Comparison of ENCODE assay signal across 10 cellular contexts in genomic region chr9:128916204-128916603, GRCh38. TPM values are rescaled to one million over a fixed set of nuclear protein-coding genes. Genes with fewer than 3 reads are reported as not detected.
DNase-seq lines count a peak whose midpoint lies in the region; ATAC-seq, FAIRE-seq and TF ChIP-seq lines count a peak whose summit lies in the region.
"Had no signal": no experiment of that assay in that cellular context is flagged by ENCODE, and none has a peak within 500 bp of the region (broad histone marks: within the 10 kb centered on the region; RNA-seq: fewer than 3 reads in every experiment).

No MANE protein-coding gene starts in this region.

- H3K36me3 Mint-ChIP-seq in nephron progenitor cell (ENCODE audit: low read depth) (peaks cover 26% of the 10 kb centered on the region), Caco-2 (ENCODE audit: insufficient read depth, unreplicated experiment) (peaks cover 44% of the 10 kb centered on the region)

- ATAC-seq in Panc1 = 0 out of 2 replicates have a peak, but pooled peaks have one; percentile 10
- no peak for ATAC-seq in mucosa of descending colon
- ATAC-seq in GM21381 (IDR thresholded peaks at IDR 0.05; ENCODE audit: unreplicated experiment) = no peak

- H3K27ac ChIP-seq in Panc1 (ENCODE audit: low read length) (no peak overlapping the region), endothelial cell of umbilical vein (ENCODE audit: insufficient read depth, low read depth, low read length) (peak overlapping the region; percentile 30), mucosa of rectum (ENCODE audit: low read depth in 2 of 2, low read length in 2 of 2) (peak overlapping the region; percentile 48 to 73), tibial artery (peak overlapping the region; percentile 91 to 95)

- no peak overlapping the region for H2AFZ ChIP-seq in endothelial cell of umbilical vein (ENCODE audit: low read depth, low read length)

- no peak for FAIRE-seq in endothelial cell of umbilical vein (lab: Jason Lieb, UNC)
- FAIRE-seq: GM12891 had no signal

- H3K4me2 ChIP-seq in endothelial cell of umbilical vein (ENCODE audit: insufficient read depth, low read length) = no peak overlapping the region

- H3K36me3 ChIP-seq in Panc1 (ENCODE audit: control insufficient read depth, insufficient read depth, low read length) (no peaks in the 10 kb centered on the region), endothelial cell of umbilical vein (ENCODE audit: control insufficient read depth in 2 of 2, extremely low read depth in 1 of 2, insufficient read depth in 2 of 2, low read length in 2 of 2) (peaks cover 15 to 23% of the 10 kb centered on the region in 2 experiments), mucosa of rectum (ENCODE audit: control insufficient read depth in 2 of 2, insufficient read depth in 2 of 2, low read length in 2 of 2) (peaks cover 10 to 11% of the 10 kb centered on the region in 2 donors), tibial artery (peaks cover 15 to 37% (median 23%) of the 10 kb centered on the region in 3 donors), mucosa of descending colon (ENCODE audit: low read depth) (no peaks in the 10 kb centered on the region), Caco-2 (ENCODE audit: control insufficient read depth, insufficient read depth, low read length) (no peaks in the 10 kb centered on the region; the same call in 1 of the 2 replicates)

- H3K9me3 Mint-ChIP-seq in nephron progenitor cell (no peaks in the 10 kb centered on the region), Caco-2 (ENCODE audit: unreplicated experiment) (no peaks in the 10 kb centered on the region)

- peaks cover 40% of the 10 kb centered on the region for H3K4me1 Mint-ChIP-seq in nephron progenitor cell
- H3K4me1 Mint-ChIP-seq in Caco-2 (ENCODE audit: low read depth, unreplicated experiment) = peaks cover 23% of the 10 kb centered on the region

- no peak overlapping the region for H3K9ac ChIP-seq in endothelial cell of umbilical vein (replicated peaks; ENCODE audit: extremely low read depth, insufficient read depth, low read length)
- H3K9ac ChIP-seq in mucosa of rectum (ENCODE audit: low read depth in 1 of 2, low read length in 2 of 2) = no peak overlapping the region

- CTCF ChIA-PET in Panc1 (lab: Charles Lee) (interaction anchor here (0.9 kb wide), 1 partner anchor 53 kb away, joined by 3 read pairs; no protein-coding TSS in a partner anchor), endothelial cell of umbilical vein (lab: Charles Lee) (interaction anchor here (0.7 to 1.8 kb wide), 4 partner anchors 11 to 54 kb away, joined by 4 to 5 read pairs (median 4); no protein-coding TSS in a partner anchor), Caco-2 (lab: Charles Lee) (no interaction called here)

- intact Hi-C loops in Panc1 (cut with micrococcal nuclease; ENCODE audit: unreplicated experiment) (no loop called here), endothelial cell of umbilical vein (cut with micrococcal nuclease) (no loop called here), tibial artery (cut with DNase I; ENCODE audit: low total_unique reads) (no loop called here), mucosa of descending colon (cut with DNase I, micrococcal nuclease) (no loop called here), Caco-2 (cut with micrococcal nuclease; ENCODE audit: unreplicated experiment) (no loop called here)

- in situ Hi-C loops in Panc1 (cut with HindIII; ENCODE audit: low pct_unique_long_range_greater_than_20kb, low sequenced_read_pairs) = no loop called here

- H3K79me2 ChIP-seq in endothelial cell of umbilical vein (ENCODE audit: control insufficient read depth, insufficient read depth, low read length) = peaks cover 39% of the 10 kb centered on the region

- BruUV-seq in Panc1 (replicated peaks; lab: Mats Ljungman, UMichigan) (no TSS peak), endothelial cell of umbilical vein (replicated peaks; lab: Mats Ljungman, UMichigan) (no TSS peak), Caco-2 (replicated peaks; lab: Mats Ljungman, UMichigan) (no TSS peak)

- H3K9me3 ChIP-seq in Panc1 (ENCODE audit: control insufficient read depth, insufficient read depth, low read depth, low read length) (no peaks in the 10 kb centered on the region), endothelial cell of umbilical vein (replicated peaks; ENCODE audit: control insufficient read depth, insufficient read depth, low read length) (no peaks in the 10 kb centered on the region), mucosa of rectum (ENCODE audit: control insufficient read depth in 2 of 2, low read length in 2 of 2) (no peaks in the 10 kb centered on the region), tibial artery (no peaks in the 10 kb centered on the region), mucosa of descending colon (no peaks in the 10 kb centered on the region), Caco-2 (no peaks in the 10 kb centered on the region)

- H3K4me3 Mint-ChIP-seq in nephron progenitor cell (no peak overlapping the region), Caco-2 (ENCODE audit: unreplicated experiment) (no peak overlapping the region)

- H3K9me1 ChIP-seq in endothelial cell of umbilical vein (replicated peaks; ENCODE audit: control insufficient read depth, extremely low read depth, insufficient read depth, low read length) = no peaks in the 10 kb centered on the region

- POLR2A ChIA-PET in Panc1 (lab: Charles Lee) = no interaction called here
- POLR2A ChIA-PET in endothelial cell of umbilical vein (lab: Charles Lee) = no interaction called here
- POLR2A ChIA-PET in Caco-2 (lab: Charles Lee) = interaction anchor here (0.5 kb wide), 1 partner anchor 33 kb away, joined by 6 read pairs; no protein-coding TSS in a partner anchor

- peaks cover 3% of the 10 kb centered on the region for H3K27me3 Mint-ChIP-seq in nephron progenitor cell (ENCODE audit: low read depth, poor library complexity)
- H3K27me3 Mint-ChIP-seq in Caco-2 (ENCODE audit: insufficient read depth, unreplicated experiment) = no peaks in the 10 kb centered on the region

- TF ChIP-seq POLR2A in endothelial cell of umbilical vein (IDR thresholded peaks at IDR 0.05; ENCODE audit: low read depth, low read length) = no peak

- H3K4me3 ChIP-seq in Panc1 (ENCODE audit: low read depth in 2 of 2, low read length in 2 of 2) = no peak overlapping the region
- H3K4me3 ChIP-seq in endothelial cell of umbilical vein (replicated peaks in 1 of 3; ENCODE audit: insufficient read depth in 1 of 3, low read depth in 1 of 3, low read length in 3 of 3) = no peak overlapping the region
- H3K4me3 ChIP-seq in mucosa of rectum (ENCODE audit: low read length in 2 of 2) = no peak overlapping the region
- peak overlapping the region in 1 of 2 donors; percentile 16 for H3K4me3 ChIP-seq in tibial artery
- H3K4me3 ChIP-seq in mucosa of descending colon = no peak overlapping the region
- H3K4me3 ChIP-seq in Caco-2 (ENCODE audit: low read depth, low read length) = no peak overlapping the region

- H4K20me1 ChIP-seq in endothelial cell of umbilical vein (replicated peaks; ENCODE audit: control insufficient read depth, extremely low read depth, insufficient read depth, low read length) = no peaks in the 10 kb centered on the region

- TF ChIP-seq CTCF in Panc1 (IDR thresholded peaks at IDR 0.05) (no peak), endothelial cell of umbilical vein (IDR thresholded peaks at IDR 0.05; ENCODE audit: extremely low read depth in 1 of 2, insufficient read depth in 1 of 2, low read depth in 1 of 2, low read length in 2 of 2) (no peak), tibial artery (IDR thresholded peaks at IDR 0.05) (no peak), nephron progenitor cell (IDR thresholded peaks at IDR 0.05) (no peak), mucosa of descending colon (IDR thresholded peaks at IDR 0.05) (no peak), Caco-2 (IDR thresholded peaks at IDR 0.05; ENCODE audit: insufficient read depth in 1 of 2, low read depth in 1 of 2, low read length in 1 of 2, severe bottlenecking in 1 of 2, unreplicated experiment in 1 of 2) (no peak)

- no peaks in the 10 kb centered on the region for H3K27me3 ChIP-seq in Panc1 (ENCODE audit: control insufficient read depth, insufficient read depth, low read length)
- H3K27me3 ChIP-seq in endothelial cell of umbilical vein (ENCODE audit: control insufficient read depth in 2 of 2, insufficient read depth in 2 of 2, low read length in 2 of 2) = no peaks in the 10 kb centered on the region
- H3K27me3 ChIP-seq in mucosa of rectum (ENCODE audit: control insufficient read depth in 2 of 2, insufficient read depth in 2 of 2, low read length in 2 of 2) = no peaks in the 10 kb centered on the region
- H3K27me3 ChIP-seq in tibial artery = no peaks in the 10 kb centered on the region
- no peaks in the 10 kb centered on the region for H3K27me3 ChIP-seq in Caco-2 (replicated peaks; ENCODE audit: control insufficient read depth, insufficient read depth, low read length)

- dilution Hi-C loops in endothelial cell of umbilical vein (cut with MboI; ENCODE audit: extremely low pct_ligation_motif_present, low sequenced_read_pairs) = no loop called here

- H3K27ac Mint-ChIP-seq in nephron progenitor cell (no peak overlapping the region), Caco-2 (ENCODE audit: unreplicated experiment) (no peak overlapping the region)

- H3K4me1 ChIP-seq in Panc1 (ENCODE audit: control insufficient read depth, insufficient read depth, low read length) (peaks cover 16% of the 10 kb centered on the region; the same call in 1 of the 2 replicates), endothelial cell of umbilical vein (ENCODE audit: control insufficient read depth, extremely low read depth, insufficient read depth, low read length) (peaks cover 69% of the 10 kb centered on the region), mucosa of rectum (ENCODE audit: control insufficient read depth in 2 of 2, insufficient read depth in 2 of 2, low read length in 2 of 2) (peaks cover 2 to 13% of the 10 kb centered on the region in 2 donors), tibial artery (peaks cover 19 to 100% (median 92%) of the 10 kb centered on the region in 4 donors), mucosa of descending colon (ENCODE audit: low read depth) (peaks cover 14% of the 10 kb centered on the region), Caco-2 (peaks cover 18% of the 10 kb centered on the region)

- no peak for DNase-seq in Panc1 (ENCODE audit: low read depth, low spot score)
- no peak for DNase-seq in endothelial cell of umbilical vein (ENCODE audit: low read depth, low spot score)
- peak; percentile 77 to 90 for DNase-seq in tibial artery
- no peak for DNase-seq in nephron progenitor cell
- no peak for DNase-seq in mucosa of descending colon
- no peak for DNase-seq in Caco-2
- DNase-seq: hippocampal formation had no signal

RNA-seq across cellular contexts. Expression of gene PHYHD1, which starts 4.6 kb away (rescaled TPM):
- total RNA-seq in Panc1 (2021; ENCODE audit: unreplicated experiment) (not detected), endothelial cell of umbilical vein (0.30 and 1.8 TPM in 2 replicates), mucosa of descending colon (10 to 100 TPM in 1 of 3 donors, 1 to 10 TPM in 2; 2.2 to 19.0 (median 5.2) TPM), Caco-2 (2022) (0.59 and 0.63 TPM in 2 replicates)
- polyA plus RNA-seq in Panc1 (2012; ENCODE audit: insufficient read length) = not detected
- 1.1 and 1.8 TPM in 2 replicates for polyA plus RNA-seq in endothelial cell of umbilical vein
- 0.77 and 1.2 TPM in 2 replicates for polyA plus RNA-seq in endothelial cell of umbilical vein (2011; cell fraction: cytosol; rRNA removed)
- polyA plus RNA-seq in endothelial cell of umbilical vein (2011; cell fraction: nucleus; rRNA removed) = 2.7 and 3.0 TPM in 2 replicates
- not detected in 2 replicates for polyA plus RNA-seq in endothelial cell of umbilical vein (2012)
- 0.28 and 1.3 TPM in 2 replicates for polyA minus RNA-seq in endothelial cell of umbilical vein
- polyA minus RNA-seq in endothelial cell of umbilical vein (2011; cell fraction: cytosol; rRNA and poly(A)+ RNA removed) = not detected
- polyA minus RNA-seq in endothelial cell of umbilical vein (2011; cell fraction: nucleus; rRNA and poly(A)+ RNA removed) = 1.6 and 1.7 TPM in 2 replicates

RNA-seq across cellular contexts. Expression of gene DOLK, which starts 31.2 kb away (rescaled TPM):
- total RNA-seq in Panc1 (2021; ENCODE audit: unreplicated experiment) (20.0 TPM), endothelial cell of umbilical vein (18.8 and 22.3 TPM in 2 replicates), mucosa of descending colon (1 to 10 TPM; 8.7 to 9.9 (median 9.7) TPM), Caco-2 (2022) (25.9 and 27.2 TPM in 2 replicates)
- polyA plus RNA-seq in Panc1 (2012; ENCODE audit: insufficient read length) = 20.1 TPM
- 59.8 and 71.6 TPM in 2 replicates for polyA plus RNA-seq in endothelial cell of umbilical vein
- 26.2 and 27.5 TPM in 2 replicates for polyA plus RNA-seq in endothelial cell of umbilical vein (2011; cell fraction: cytosol; rRNA removed)
- polyA plus RNA-seq in endothelial cell of umbilical vein (2011; cell fraction: nucleus; rRNA removed) = 13.3 and 13.6 TPM in 2 replicates
- polyA plus RNA-seq in endothelial cell of umbilical vein (2012) = 22.6 and 24.8 TPM in 2 replicates
- polyA minus RNA-seq in endothelial cell of umbilical vein = 68.3 and 77.7 TPM in 2 replicates
- 17.3 TPM for polyA minus RNA-seq in endothelial cell of umbilical vein (2011; cell fraction: cytosol; rRNA and poly(A)+ RNA removed)
- 15.5 and 18.1 TPM in 2 replicates for polyA minus RNA-seq in endothelial cell of umbilical vein (2011; cell fraction: nucleus; rRNA and poly(A)+ RNA removed)

RNA-seq across cellular contexts. Expression of gene NUP188, which starts 31.3 kb away (rescaled TPM):
- total RNA-seq in Panc1 (2021; ENCODE audit: unreplicated experiment) (69.9 TPM), endothelial cell of umbilical vein (62.1 and 66.2 TPM in 2 replicates), mucosa of descending colon (10 to 100 TPM; 24.4 to 36.7 (median 30.4) TPM), Caco-2 (2022) (80.9 and 85.7 TPM in 2 replicates)
- polyA plus RNA-seq in Panc1 (2012; ENCODE audit: insufficient read length) = 42.6 TPM
- polyA plus RNA-seq in endothelial cell of umbilical vein = 62.7 TPM in 2 replicates
- 46.2 and 57.1 TPM in 2 replicates for polyA plus RNA-seq in endothelial cell of umbilical vein (2011; cell fraction: cytosol; rRNA removed)
- polyA plus RNA-seq in endothelial cell of umbilical vein (2011; cell fraction: nucleus; rRNA removed) = 105 and 115 TPM in 2 replicates
- polyA plus RNA-seq in endothelial cell of umbilical vein (2012) = 43.7 and 48.4 TPM in 2 replicates
- 198 and 201 TPM in 2 replicates for polyA minus RNA-seq in endothelial cell of umbilical vein
- 180 TPM for polyA minus RNA-seq in endothelial cell of umbilical vein (2011; cell fraction: cytosol; rRNA and poly(A)+ RNA removed)
- polyA minus RNA-seq in endothelial cell of umbilical vein (2011; cell fraction: nucleus; rRNA and poly(A)+ RNA removed) = 102 and 120 TPM in 2 replicates

RNA-seq across cellular contexts. Expression of gene LRRC8A, which starts 34.3 kb away (rescaled TPM):
- total RNA-seq in Panc1 (2021; ENCODE audit: unreplicated experiment) (16.4 TPM), endothelial cell of umbilical vein (99.6 and 126 TPM in 2 replicates), mucosa of descending colon (10 to 100 TPM; 25.3 to 48.5 (median 25.4) TPM), Caco-2 (2022) (21.9 and 22.4 TPM in 2 replicates)
- 18.1 TPM for polyA plus RNA-seq in Panc1 (2012; ENCODE audit: insufficient read length)
- 129 and 134 TPM in 2 replicates for polyA plus RNA-seq in endothelial cell of umbilical vein
- polyA plus RNA-seq in endothelial cell of umbilical vein (2011; cell fraction: cytosol; rRNA removed) = 114 TPM in 2 replicates
- polyA plus RNA-seq in endothelial cell of umbilical vein (2011; cell fraction: nucleus; rRNA removed) = 66.6 and 67.7 TPM in 2 replicates
- polyA plus RNA-seq in endothelial cell of umbilical vein (2012) = 82.3 and 108 TPM in 2 replicates
- polyA minus RNA-seq in endothelial cell of umbilical vein = 179 and 186 TPM in 2 replicates
- 21.5 TPM for polyA minus RNA-seq in endothelial cell of umbilical vein (2011; cell fraction: cytosol; rRNA and poly(A)+ RNA removed)
- polyA minus RNA-seq in endothelial cell of umbilical vein (2011; cell fraction: nucleus; rRNA and poly(A)+ RNA removed) = 55.5 and 56.5 TPM in 2 replicates

RNA-seq across cellular contexts. Expression of gene KYAT1, which starts 34.5 kb away (rescaled TPM):
- 6.1 TPM for total RNA-seq in Panc1 (2021; ENCODE audit: unreplicated experiment)
- 7.6 TPM for polyA plus RNA-seq in Panc1 (2012; ENCODE audit: insufficient read length)
- 7.2 and 8.0 TPM in 2 replicates for total RNA-seq in endothelial cell of umbilical vein
- 9.6 and 10.3 TPM in 2 replicates for polyA plus RNA-seq in endothelial cell of umbilical vein
- 6.9 and 7.2 TPM in 2 replicates for polyA plus RNA-seq in endothelial cell of umbilical vein (2011; cell fraction: cytosol; rRNA removed)
- polyA plus RNA-seq in endothelial cell of umbilical vein (2011; cell fraction: nucleus; rRNA removed) = 27.0 and 28.9 TPM in 2 replicates
- 5.8 and 8.3 TPM in 2 replicates for polyA plus RNA-seq in endothelial cell of umbilical vein (2012)
- polyA minus RNA-seq in endothelial cell of umbilical vein = 6.1 and 8.5 TPM in 2 replicates
- 11.5 TPM for polyA minus RNA-seq in endothelial cell of umbilical vein (2011; cell fraction: cytosol; rRNA and poly(A)+ RNA removed)
- polyA minus RNA-seq in endothelial cell of umbilical vein (2011; cell fraction: nucleus; rRNA and poly(A)+ RNA removed) = 5.9 and 7.1 TPM in 2 replicates
- total RNA-seq in mucosa of descending colon = 1 to 10 TPM; 1.9 to 6.4 (median 2.9) TPM
- total RNA-seq in Caco-2 (2022) = 6.9 and 7.8 TPM in 2 replicates

Comparison
In these comparisons a context has a peak if more than half of its experiments do, and no peak if none do; other contexts are left out.
1. DNase-seq: peak in tibial artery (2 of 2); none in Panc1 (single experiment), endothelial cell of umbilical vein (single experiment), nephron progenitor cell (single experiment), mucosa of descending colon (0 of 3) and Caco-2 (0 of 2).